Comparison of ENCODE assay signal across 8 cellular contexts in the genomic region with DNA sequence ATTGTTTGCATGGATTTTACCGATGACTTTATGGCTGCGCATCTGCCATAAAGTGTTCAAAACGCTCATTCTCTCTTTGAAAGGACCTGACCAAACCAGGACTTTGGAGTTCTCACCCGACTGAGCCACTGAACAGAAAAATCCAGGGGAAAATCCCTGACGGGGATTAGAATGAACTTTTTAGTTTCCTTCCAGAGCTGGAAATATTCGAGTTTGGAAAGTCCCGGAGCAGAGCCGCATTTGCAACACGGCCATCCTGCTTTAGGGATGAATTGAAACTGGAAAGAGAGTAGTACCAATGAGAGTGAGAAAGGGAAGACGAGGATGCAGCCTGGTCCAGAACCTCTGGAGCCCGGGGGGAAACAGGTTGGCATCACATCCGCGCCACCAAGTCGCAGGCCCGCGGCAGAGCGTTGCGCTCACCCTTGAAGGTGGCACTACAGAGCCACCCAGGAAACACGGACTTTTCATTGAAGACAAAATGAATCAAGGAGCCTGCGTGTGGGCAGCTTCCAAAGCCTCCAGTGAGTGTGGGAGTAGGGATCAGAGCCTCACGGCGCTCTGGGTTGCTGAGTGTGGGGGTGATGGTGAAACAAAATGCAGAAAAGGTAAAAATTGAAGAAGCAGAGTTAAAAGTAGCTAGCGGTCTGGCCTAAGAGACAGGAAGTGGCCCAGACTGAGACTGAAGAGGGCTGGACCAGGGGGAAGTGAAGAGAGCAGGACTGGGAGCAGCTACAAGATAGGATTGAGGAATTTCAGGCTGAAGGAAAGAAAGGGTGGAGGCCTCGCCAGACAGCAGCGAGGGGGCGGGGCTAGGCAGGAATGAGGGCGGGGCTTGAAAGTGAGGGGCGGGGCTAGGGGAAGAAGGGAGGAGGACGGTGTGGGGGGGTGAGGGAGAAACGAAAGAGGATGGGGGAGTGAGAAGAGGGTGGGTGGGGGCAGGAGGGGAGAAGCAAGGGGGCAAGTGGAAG. TPM values are rescaled to one million over a fixed set of nuclear protein-coding genes. Genes with fewer than 3 reads are reported as not detected.
DNase-seq lines count a peak whose midpoint lies in the region; ATAC-seq and TF ChIP-seq lines count a peak whose summit lies in the region.

No MANE protein-coding gene starts in this region.

- H3K4me1 Mint-ChIP-seq in activated CD4-positive, alpha-beta memory T cell treated with anti-CD3 and anti-CD28 coated beads for 36 hours (ENCODE audit: low read depth) = peaks cover 49% of the 10 kb centered on the region

- peaks cover 35 to 61% (median 52%) of the 10 kb centered on the region in 10 experiments for H3K4me1 ChIP-seq in BLaER1 treated with 17β-estradiol and CSF1 and Interleukin-3, amounts not matched to agents 10 nM and 100 nM
- H3K4me1 ChIP-seq in lung (ENCODE audit: control insufficient read depth in 2 of 2, insufficient read depth in 2 of 2, low read length in 2 of 2) = peaks cover 8 to 9% of the 10 kb centered on the region in 2 donors

- H4K20me1 ChIP-seq in BLaER1 treated with 17β-estradiol and CSF1 and Interleukin-3, amounts not matched to agents 10 nM and 100 nM = peaks cover 39 to 60% (median 53%) of the 10 kb centered on the region in 11 experiments; a peak in 20 of 22 replicates

- DNase-seq in MG63 (peak; percentile 52), dermis microvascular lymphatic vessel endothelial cell (ENCODE audit: low read depth in 2 of 2) (peak; percentile 50 to 64), lung (ENCODE audit: low spot score) (peak; percentile 78), middle frontal gyrus (ENCODE audit: extremely low spot score, low spot score) (no peak)
- peak; percentile 83 for DNase-seq in activated CD4-positive, alpha-beta memory T cell treated with anti-CD3 and anti-CD28 coated beads for 36 hours
- DNase-seq in stimulated activated CD4-positive, alpha-beta T cell treated with anti-CD3 and anti-CD28 coated beads, Interleukin-4, amount 100 ng/mL, for 24 hours = peak; percentile 66

- H3K27ac Mint-ChIP-seq in activated CD4-positive, alpha-beta memory T cell treated with anti-CD3 and anti-CD28 coated beads for 36 hours = peak overlapping the region; percentile 82

- CTCF ChIA-PET in activated CD4-positive, alpha-beta memory T cell treated with anti-CD3 and anti-CD28 coated beads for 36 hours (lab: Charles Lee) = interaction anchor here (0.6 to 1.1 kb wide), 2 partner anchors 18 to 47 kb away, joined by 3 read pairs; no protein-coding TSS in a partner anchor

- H3K36me3 ChIP-seq in BLaER1 treated with 17β-estradiol and CSF1 and Interleukin-3, amounts not matched to agents 10 nM and 100 nM = peaks cover 0 to 20% (median 11%) of the 10 kb centered on the region in 11 experiments; a peak in 12 of 22 replicates
- H3K36me3 ChIP-seq in MG63 (no peaks in the 10 kb centered on the region), lung (ENCODE audit: control insufficient read depth in 2 of 2, insufficient read depth in 2 of 2, low read length in 2 of 2) (no peaks in the 10 kb centered on the region)

- no peaks in the 10 kb centered on the region for H3K36me3 Mint-ChIP-seq in activated CD4-positive, alpha-beta memory T cell treated with anti-CD3 and anti-CD28 coated beads for 36 hours

- peaks cover 0 to 8% (median 0%) of the 10 kb centered on the region in 11 experiments; a peak in 3 of 22 replicates for H3K9me3 ChIP-seq in BLaER1 treated with 17β-estradiol and CSF1 and Interleukin-3, amounts not matched to agents 10 nM and 100 nM (replicated peaks in 1 of 11)
- H3K9me3 ChIP-seq in MG63 = no peaks in the 10 kb centered on the region
- H3K9me3 ChIP-seq in lung (ENCODE audit: control insufficient read depth in 2 of 2, insufficient read depth in 1 of 2, low read length in 1 of 2) = no peaks in the 10 kb centered on the region

- no peaks in the 10 kb centered on the region for H3K9me3 Mint-ChIP-seq in activated CD4-positive, alpha-beta memory T cell treated with anti-CD3 and anti-CD28 coated beads for 36 hours

- WGBS in lung, 2 donors = 21 to 48% methylated on average over 30 of the region's 30 CpGs

- H3K9ac ChIP-seq in BLaER1 treated with 17β-estradiol and CSF1 and Interleukin-3, amounts not matched to agents 10 nM and 100 nM = peak overlapping the region in 9 of 11 experiments; percentile 2 to 53 (median 19); a peak in 9 of 22 replicates

- POLR2A ChIA-PET in activated CD4-positive, alpha-beta memory T cell treated with anti-CD3 and anti-CD28 coated beads for 36 hours (lab: Charles Lee) = interaction anchor here (1.1 kb wide), 1 partner anchor 31 kb away, joined by 3 read pairs; no protein-coding TSS in a partner anchor

- peaks cover under 1% of the 10 kb centered on the region for H3K27me3 Mint-ChIP-seq in activated CD4-positive, alpha-beta memory T cell treated with anti-CD3 and anti-CD28 coated beads for 36 hours

- H3K27me3 ChIP-seq in BLaER1 treated with 17β-estradiol and CSF1 and Interleukin-3, amounts not matched to agents 10 nM and 100 nM = no peaks in the 10 kb centered on the region
- H3K27me3 ChIP-seq in MG63 = no peaks in the 10 kb centered on the region
- H3K27me3 ChIP-seq in lung (ENCODE audit: control insufficient read depth, insufficient read depth) = no peaks in the 10 kb centered on the region

- intact Hi-C loops in activated CD4-positive, alpha-beta memory T cell treated with anti-CD3 and anti-CD28 coated beads for 36 hours (cut with micrococcal nuclease) = loop anchor here (1.0 to 5.0 kb wide), 5 partner anchors 39 to 263 kb away; a partner anchor contains a TSS

- H3K4me2 ChIP-seq in BLaER1 treated with 17β-estradiol and CSF1 and Interleukin-3, amounts not matched to agents 10 nM and 100 nM = peak overlapping the region; percentile 47 to 79 (median 72)

- H3K4me3 Mint-ChIP-seq in activated CD4-positive, alpha-beta memory T cell treated with anti-CD3 and anti-CD28 coated beads for 36 hours = peak overlapping the region; percentile 83

- H3K4me3 ChIP-seq in BLaER1 treated with 17β-estradiol and CSF1 and Interleukin-3, amounts not matched to agents 10 nM and 100 nM = peak overlapping the region in 9 of 10 experiments; percentile 1 to 90 (median 18); a peak in 11 of 20 replicates
- peak overlapping the region; percentile 68 for H3K4me3 ChIP-seq in MG63
- H3K4me3 ChIP-seq in lung = peak overlapping the region; percentile 47

- peak overlapping the region in 9 of 11 experiments; percentile 7 to 69 (median 39); a peak in 14 of 22 replicates for H3K27ac ChIP-seq in BLaER1 treated with 17β-estradiol and CSF1 and Interleukin-3, amounts not matched to agents 10 nM and 100 nM
- H3K27ac ChIP-seq in lung (ENCODE audit: low read depth in 1 of 2, low read length in 1 of 2) = peak overlapping the region; percentile 58 to 90

- no peak for TF ChIP-seq CTCF in lung (IDR thresholded peaks at IDR 0.05; ENCODE audit: control extremely low read depth, extremely low read depth)

- ATAC-seq in lung (ENCODE audit: insufficient read depth, low FRiP score) (peak; percentile 60), HG02678 (IDR thresholded peaks at IDR 0.05; ENCODE audit: unreplicated experiment) (no peak)

RNA-seq across cellular contexts. Expression of a gene that starts 1.9 kb away (rescaled TPM):
- 14.2 and 15.5 TPM in 2 replicates for total RNA-seq in MG63 (2014; rRNA removed; shearing (Covaris generic); ENCODE audit: low replicate concordance)
- total RNA-seq in activated CD4-positive, alpha-beta memory T cell treated with anti-CD3 and anti-CD28 coated beads for 36 hours = 10 to 100 TPM; 14.0 to 16.2 TPM
- total RNA-seq in dermis microvascular lymphatic vessel endothelial cell (12.1 and 14.9 TPM in 2 replicates), lung (10 to 100 TPM; 30.6 to 36.4 TPM)
- polyA plus RNA-seq in lung = 10 to 100 TPM in 1 of 2 donors, 1 to 10 TPM in 1; 9.0 to 12.4 TPM

Comparison
In these comparisons a context has a peak if more than half of its experiments do, and no peak if none do; other contexts are left out.
1. H3K4me3 ChIP-seq: peak in every context shown above with its lines; median percentile 68 in MG63; 47 in lung; 18 in BLaER1 treated with 17β-estradiol and CSF1 and Interleukin-3, amounts not matched to agents 10 nM and 100 nM.